In genomic region chr17:78240839-78241238, GRCh38 we compare ENCODE assay signal across 1 cellular context.
A peak's percentile ranks its signal among the peaks of the same experiment; 100 is the strongest.
TF ChIP-seq lines count a peak whose summit lies in the region.

No MANE protein-coding gene starts in this region.

TF ChIP-seq in HepG2, 621 proteins besides CTCF, POLR2A, EP300 and RAD21 (continues in another document):
- TF ChIP-seq JUNB (CRISPR knock-in tag; IDR thresholded peaks at IDR 0.05; ENCODE audit: borderline replicate concordance) (no peak), ZNF746 (CRISPR knock-in tag; IDR thresholded peaks at IDR 0.05) (no peak), HNRNPL (IDR thresholded peaks at IDR 0.05; ENCODE audit: low read depth, low read length) (no peak), PAX8 (CRISPR knock-in tag; IDR thresholded peaks at IDR 0.05; ENCODE audit: borderline replicate concordance) (no peak), ZNF549 (CRISPR knock-in tag; IDR thresholded peaks at IDR 0.05) (no peak), ZNF557 (CRISPR knock-in tag; IDR thresholded peaks at IDR 0.05) (no peak), ZNF333 (CRISPR knock-in tag; IDR thresholded peaks at IDR 0.05; ENCODE audit: borderline replicate concordance) (no peak), ZNF788 (CRISPR knock-in tag; IDR thresholded peaks at IDR 0.05; ENCODE audit: borderline replicate concordance) (0 out of 2 replicates have a peak, but pooled peaks have one; percentile 21), ZNF749 (CRISPR knock-in tag; IDR thresholded peaks at IDR 0.05; ENCODE audit: borderline replicate concordance) (no peak), NONO (IDR thresholded peaks at IDR 0.05) (no peak), NONO (CRISPR knock-in tag; conservative IDR thresholded peaks at IDR 0.05) (no peak), THYN1 (CRISPR knock-in tag; IDR thresholded peaks at IDR 0.05; ENCODE audit: borderline replicate concordance, low read depth) (no peak), MIER2 (CRISPR knock-in tag; IDR thresholded peaks at IDR 0.05) (no peak), ZNF674 (CRISPR knock-in tag; IDR thresholded peaks at IDR 0.05; ENCODE audit: low read depth) (no peak), SKIL (CRISPR knock-in tag; IDR thresholded peaks at IDR 0.05; ENCODE audit: borderline replicate concordance) (peak; percentile 41; the same call in 1 of the 2 replicates), PBX3 (CRISPR knock-in tag; IDR thresholded peaks at IDR 0.05; ENCODE audit: borderline replicate concordance) (no peak), HNRNPH1 (optimal IDR thresholded peaks at IDR 0.05; ENCODE audit: low read depth, low read length) (no peak), NFKB2 (CRISPR knock-in tag; IDR thresholded peaks at IDR 0.05; ENCODE audit: borderline replicate concordance) (no peak), TBL1XR1 (IDR thresholded peaks at IDR 0.05; ENCODE audit: borderline replicate concordance, low read length, partially characterized antibody) (no peak), HHEX (CRISPR knock-in tag; IDR thresholded peaks at IDR 0.05) (no peak), TFDP2 (CRISPR knock-in tag; IDR thresholded peaks at IDR 0.05) (no peak), FOXP1 (IDR thresholded peaks at IDR 0.05) (no peak), FOXP1 (CRISPR knock-in tag; IDR thresholded peaks at IDR 0.05) (no peak), SRY (CRISPR knock-in tag; IDR thresholded peaks at IDR 0.05) (no peak), SP4 (CRISPR knock-in tag; IDR thresholded peaks at IDR 0.05) (no peak), ZNF343 (CRISPR knock-in tag; IDR thresholded peaks at IDR 0.05) (no peak), ZNF235 (CRISPR knock-in tag; IDR thresholded peaks at IDR 0.05; ENCODE audit: borderline replicate concordance) (no peak), THAP8 (CRISPR knock-in tag; IDR thresholded peaks at IDR 0.05; ENCODE audit: borderline replicate concordance) (no peak), ZNF605 (CRISPR knock-in tag; IDR thresholded peaks at IDR 0.05) (no peak), ZNF724P (CRISPR knock-in tag; IDR thresholded peaks at IDR 0.05; ENCODE audit: borderline replicate concordance) (no peak), CCAR2 (optimal IDR thresholded peaks at IDR 0.05; ENCODE audit: low read depth, low read length) (no peak), ZNF704 (CRISPR knock-in tag; IDR thresholded peaks at IDR 0.05; ENCODE audit: borderline replicate concordance) (no peak), GLMP (CRISPR knock-in tag; IDR thresholded peaks at IDR 0.05; ENCODE audit: borderline replicate concordance) (no peak), MIER3 (CRISPR knock-in tag; IDR thresholded peaks at IDR 0.05; ENCODE audit: borderline replicate concordance) (0 out of 2 replicates have a peak, but pooled peaks have one; percentile 45), ZNF800 (CRISPR knock-in tag; IDR thresholded peaks at IDR 0.05) (no peak), MEIS1 (CRISPR knock-in tag; IDR thresholded peaks at IDR 0.05; ENCODE audit: borderline replicate concordance) (no peak)
- TF ChIP-seq, protein P1, sequence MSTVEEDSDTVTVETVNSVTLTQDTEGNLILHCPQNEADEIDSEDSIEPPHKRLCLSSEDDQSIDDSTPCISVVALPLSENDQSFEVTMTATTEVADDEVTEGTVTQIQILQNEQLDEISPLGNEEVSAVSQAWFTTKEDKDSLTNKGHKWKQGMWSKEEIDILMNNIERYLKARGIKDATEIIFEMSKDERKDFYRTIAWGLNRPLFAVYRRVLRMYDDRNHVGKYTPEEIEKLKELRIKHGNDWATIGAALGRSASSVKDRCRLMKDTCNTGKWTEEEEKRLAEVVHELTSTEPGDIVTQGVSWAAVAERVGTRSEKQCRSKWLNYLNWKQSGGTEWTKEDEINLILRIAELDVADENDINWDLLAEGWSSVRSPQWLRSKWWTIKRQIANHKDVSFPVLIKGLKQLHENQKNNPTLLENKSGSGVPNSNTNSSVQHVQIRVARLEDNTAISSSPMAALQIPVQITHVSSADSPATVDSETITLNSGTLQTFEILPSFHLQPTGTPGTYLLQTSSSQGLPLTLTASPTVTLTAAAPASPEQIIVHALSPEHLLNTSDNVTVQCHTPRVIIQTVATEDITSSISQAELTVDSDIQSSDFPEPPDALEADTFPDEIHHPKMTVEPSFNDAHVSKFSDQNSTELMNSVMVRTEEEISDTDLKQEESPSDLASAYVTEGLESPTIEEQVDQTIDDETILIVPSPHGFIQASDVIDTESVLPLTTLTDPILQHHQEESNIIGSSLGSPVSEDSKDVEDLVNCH (CRISPR knock-in tag; IDR thresholded peaks at IDR 0.05) = no peak
- TF ChIP-seq, protein P2, sequence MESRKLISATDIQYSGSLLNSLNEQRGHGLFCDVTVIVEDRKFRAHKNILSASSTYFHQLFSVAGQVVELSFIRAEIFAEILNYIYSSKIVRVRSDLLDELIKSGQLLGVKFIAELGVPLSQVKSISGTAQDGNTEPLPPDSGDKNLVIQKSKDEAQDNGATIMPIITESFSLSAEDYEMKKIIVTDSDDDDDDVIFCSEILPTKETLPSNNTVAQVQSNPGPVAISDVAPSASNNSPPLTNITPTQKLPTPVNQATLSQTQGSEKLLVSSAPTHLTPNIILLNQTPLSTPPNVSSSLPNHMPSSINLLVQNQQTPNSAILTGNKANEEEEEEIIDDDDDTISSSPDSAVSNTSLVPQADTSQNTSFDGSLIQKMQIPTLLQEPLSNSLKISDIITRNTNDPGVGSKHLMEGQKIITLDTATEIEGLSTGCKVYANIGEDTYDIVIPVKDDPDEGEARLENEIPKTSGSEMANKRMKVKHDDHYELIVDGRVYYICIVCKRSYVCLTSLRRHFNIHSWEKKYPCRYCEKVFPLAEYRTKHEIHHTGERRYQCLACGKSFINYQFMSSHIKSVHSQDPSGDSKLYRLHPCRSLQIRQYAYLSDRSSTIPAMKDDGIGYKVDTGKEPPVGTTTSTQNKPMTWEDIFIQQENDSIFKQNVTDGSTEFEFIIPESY (CRISPR knock-in tag; IDR thresholded peaks at IDR 0.05) = 0 out of 2 replicates have a peak, but pooled peaks have one; percentile 20
- TF ChIP-seq, protein P3, sequence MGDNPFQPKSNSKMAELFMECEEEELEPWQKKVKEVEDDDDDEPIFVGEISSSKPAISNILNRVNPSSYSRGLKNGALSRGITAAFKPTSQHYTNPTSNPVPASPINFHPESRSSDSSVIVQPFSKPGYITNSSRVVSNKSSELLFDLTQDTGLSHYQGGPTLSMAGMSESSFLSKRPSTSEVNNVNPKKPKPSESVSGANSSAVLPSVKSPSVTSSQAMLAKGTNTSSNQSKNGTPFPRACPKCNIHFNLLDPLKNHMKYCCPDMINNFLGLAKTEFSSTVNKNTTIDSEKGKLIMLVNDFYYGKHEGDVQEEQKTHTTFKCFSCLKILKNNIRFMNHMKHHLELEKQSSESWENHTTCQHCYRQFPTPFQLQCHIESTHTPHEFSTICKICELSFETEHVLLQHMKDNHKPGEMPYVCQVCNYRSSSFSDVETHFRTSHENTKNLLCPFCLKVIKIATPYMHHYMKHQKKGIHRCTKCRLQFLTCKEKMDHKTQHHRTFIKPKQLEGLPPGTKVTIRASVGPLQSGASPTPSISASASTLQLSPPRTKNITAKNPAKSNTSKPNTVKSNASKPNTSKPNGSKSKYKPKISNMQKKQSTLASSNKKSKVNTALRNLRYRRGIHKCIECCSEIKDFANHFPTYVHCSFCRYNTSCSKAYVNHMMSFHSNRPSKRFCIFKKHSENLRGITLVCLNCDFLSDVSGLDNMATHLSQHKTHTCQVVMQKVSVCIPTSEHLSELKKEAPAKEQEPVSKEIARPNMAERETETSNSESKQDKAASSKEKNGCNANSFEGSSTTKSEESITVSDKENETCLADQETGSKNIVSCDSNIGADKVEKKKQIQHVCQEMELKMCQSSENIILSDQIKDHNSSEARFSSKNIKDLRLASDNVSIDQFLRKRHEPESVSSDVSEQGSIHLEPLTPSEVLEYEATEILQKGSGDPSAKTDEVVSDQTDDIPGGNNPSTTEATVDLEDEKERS (CRISPR knock-in tag; IDR thresholded peaks at IDR 0.05) = 0 out of 2 replicates have a peak, but pooled peaks have one; percentile 11
- TF ChIP-seq, protein P4, sequence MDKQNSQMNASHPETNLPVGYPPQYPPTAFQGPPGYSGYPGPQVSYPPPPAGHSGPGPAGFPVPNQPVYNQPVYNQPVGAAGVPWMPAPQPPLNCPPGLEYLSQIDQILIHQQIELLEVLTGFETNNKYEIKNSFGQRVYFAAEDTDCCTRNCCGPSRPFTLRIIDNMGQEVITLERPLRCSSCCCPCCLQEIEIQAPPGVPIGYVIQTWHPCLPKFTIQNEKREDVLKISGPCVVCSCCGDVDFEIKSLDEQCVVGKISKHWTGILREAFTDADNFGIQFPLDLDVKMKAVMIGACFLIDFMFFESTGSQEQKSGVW (CRISPR knock-in tag; IDR thresholded peaks at IDR 0.05; ENCODE audit: borderline replicate concordance) = no peak
